1 cellular context compared by ENCODE assay signal in genomic region chr6:31821301-31822037, GRCh38.
TF ChIP-seq lines count a peak whose summit lies in the region.

No MANE protein-coding gene starts in this region.

TF ChIP-seq in HepG2, 621 proteins besides CTCF, POLR2A, EP300 and RAD21 (continued from another document and continues in another):
- TF ChIP-seq ZBTB14 (CRISPR knock-in tag; IDR thresholded peaks at IDR 0.05) (peak; percentile 98), HNF1B (CRISPR knock-in tag; IDR thresholded peaks at IDR 0.05) (peak; percentile 50), ELF1 (CRISPR knock-in tag; IDR thresholded peaks at IDR 0.05) (no peak), RARG (CRISPR knock-in tag; IDR thresholded peaks at IDR 0.05; ENCODE audit: low read depth) (no peak), SKI (IDR thresholded peaks at IDR 0.05; ENCODE audit: partially characterized antibody) (peak; percentile 9), SYNCRIP (IDR thresholded peaks at IDR 0.05; ENCODE audit: insufficient read depth, low read depth, low read length) (no peak), RFX1 (IDR thresholded peaks at IDR 0.05) (no peak), ZNF543 (CRISPR knock-in tag; IDR thresholded peaks at IDR 0.05) (peak; percentile 3; the same call in 1 of the 2 replicates), RBFOX2 (IDR thresholded peaks at IDR 0.05; ENCODE audit: low read depth, low read length) (peak; percentile 67), ZBTB8A (CRISPR knock-in tag; IDR thresholded peaks at IDR 0.05; ENCODE audit: borderline replicate concordance, low read depth) (no peak), LCORL (IDR thresholded peaks at IDR 0.05) (no peak), LCORL (CRISPR knock-in tag; IDR thresholded peaks at IDR 0.05) (0 out of 2 replicates have a peak, but pooled peaks have one; percentile 27), ZSCAN22 (CRISPR knock-in tag; IDR thresholded peaks at IDR 0.05) (no peak), IKZF1 (IDR thresholded peaks at IDR 0.05) (no peak), ZNF850 (CRISPR knock-in tag; conservative IDR thresholded peaks at IDR 0.05) (0 out of 2 replicates have a peak, but pooled peaks have one; percentile 81), ZNF646 (CRISPR knock-in tag; IDR thresholded peaks at IDR 0.05) (no peak), ZNF343 (CRISPR knock-in tag; IDR thresholded peaks at IDR 0.05) (no peak), JUND (CRISPR knock-in tag; IDR thresholded peaks at IDR 0.05) (no peak), MED8 (CRISPR knock-in tag; IDR thresholded peaks at IDR 0.05; ENCODE audit: insufficient replicate concordance) (no peak), HOXA7 (CRISPR knock-in tag; IDR thresholded peaks at IDR 0.05) (no peak), AGO2 (optimal IDR thresholded peaks at IDR 0.05; ENCODE audit: low read depth, low read length) (peak; percentile 72), ARID2 (CRISPR knock-in tag; IDR thresholded peaks at IDR 0.05; ENCODE audit: borderline replicate concordance) (no peak), KMT2B (CRISPR knock-in tag; IDR thresholded peaks at IDR 0.05) (no peak), MZF1 (CRISPR knock-in tag; IDR thresholded peaks at IDR 0.05; ENCODE audit: borderline replicate concordance) (no peak), NFE2 (CRISPR knock-in tag; IDR thresholded peaks at IDR 0.05) (no peak), STAT5B (CRISPR knock-in tag; IDR thresholded peaks at IDR 0.05) (no peak), HNRNPH1 (optimal IDR thresholded peaks at IDR 0.05; ENCODE audit: low read depth, low read length) (no peak), IKZF5 (CRISPR knock-in tag; IDR thresholded peaks at IDR 0.05) (no peak)
- TF ChIP-seq, protein P1, sequence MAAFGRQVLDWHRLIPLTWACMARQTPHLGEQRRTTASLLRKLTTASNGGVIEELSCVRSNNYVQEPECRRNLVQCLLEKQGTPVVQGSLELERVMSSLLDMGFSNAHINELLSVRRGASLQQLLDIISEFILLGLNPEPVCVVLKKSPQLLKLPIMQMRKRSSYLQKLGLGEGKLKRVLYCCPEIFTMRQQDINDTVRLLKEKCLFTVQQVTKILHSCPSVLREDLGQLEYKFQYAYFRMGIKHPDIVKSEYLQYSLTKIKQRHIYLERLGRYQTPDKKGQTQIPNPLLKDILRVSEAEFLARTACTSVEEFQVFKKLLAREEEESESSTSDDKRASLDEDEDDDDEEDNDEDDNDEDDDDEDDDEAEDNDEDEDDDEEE (CRISPR knock-in tag; IDR thresholded peaks at IDR 0.05), result no peak; the same call in 1 of the 2 replicates
- TF ChIP-seq, protein P2, sequence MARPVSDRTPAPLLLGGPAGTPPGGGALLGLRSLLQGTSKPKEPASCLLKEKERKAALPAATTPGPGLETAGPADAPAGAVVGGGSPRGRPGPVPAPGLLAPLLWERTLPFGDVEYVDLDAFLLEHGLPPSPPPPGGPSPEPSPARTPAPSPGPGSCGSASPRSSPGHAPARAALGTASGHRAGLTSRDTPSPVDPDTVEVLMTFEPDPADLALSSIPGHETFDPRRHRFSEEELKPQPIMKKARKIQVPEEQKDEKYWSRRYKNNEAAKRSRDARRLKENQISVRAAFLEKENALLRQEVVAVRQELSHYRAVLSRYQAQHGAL (CRISPR knock-in tag; IDR thresholded peaks at IDR 0.05; ENCODE audit: not compliant biosample characterization), result no peak
- TF ChIP-seq, protein P3, sequence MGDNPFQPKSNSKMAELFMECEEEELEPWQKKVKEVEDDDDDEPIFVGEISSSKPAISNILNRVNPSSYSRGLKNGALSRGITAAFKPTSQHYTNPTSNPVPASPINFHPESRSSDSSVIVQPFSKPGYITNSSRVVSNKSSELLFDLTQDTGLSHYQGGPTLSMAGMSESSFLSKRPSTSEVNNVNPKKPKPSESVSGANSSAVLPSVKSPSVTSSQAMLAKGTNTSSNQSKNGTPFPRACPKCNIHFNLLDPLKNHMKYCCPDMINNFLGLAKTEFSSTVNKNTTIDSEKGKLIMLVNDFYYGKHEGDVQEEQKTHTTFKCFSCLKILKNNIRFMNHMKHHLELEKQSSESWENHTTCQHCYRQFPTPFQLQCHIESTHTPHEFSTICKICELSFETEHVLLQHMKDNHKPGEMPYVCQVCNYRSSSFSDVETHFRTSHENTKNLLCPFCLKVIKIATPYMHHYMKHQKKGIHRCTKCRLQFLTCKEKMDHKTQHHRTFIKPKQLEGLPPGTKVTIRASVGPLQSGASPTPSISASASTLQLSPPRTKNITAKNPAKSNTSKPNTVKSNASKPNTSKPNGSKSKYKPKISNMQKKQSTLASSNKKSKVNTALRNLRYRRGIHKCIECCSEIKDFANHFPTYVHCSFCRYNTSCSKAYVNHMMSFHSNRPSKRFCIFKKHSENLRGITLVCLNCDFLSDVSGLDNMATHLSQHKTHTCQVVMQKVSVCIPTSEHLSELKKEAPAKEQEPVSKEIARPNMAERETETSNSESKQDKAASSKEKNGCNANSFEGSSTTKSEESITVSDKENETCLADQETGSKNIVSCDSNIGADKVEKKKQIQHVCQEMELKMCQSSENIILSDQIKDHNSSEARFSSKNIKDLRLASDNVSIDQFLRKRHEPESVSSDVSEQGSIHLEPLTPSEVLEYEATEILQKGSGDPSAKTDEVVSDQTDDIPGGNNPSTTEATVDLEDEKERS (CRISPR knock-in tag; IDR thresholded peaks at IDR 0.05), result peak; percentile 19; the same call in 1 of the 2 replicates
- TF ChIP-seq, protein P4, sequence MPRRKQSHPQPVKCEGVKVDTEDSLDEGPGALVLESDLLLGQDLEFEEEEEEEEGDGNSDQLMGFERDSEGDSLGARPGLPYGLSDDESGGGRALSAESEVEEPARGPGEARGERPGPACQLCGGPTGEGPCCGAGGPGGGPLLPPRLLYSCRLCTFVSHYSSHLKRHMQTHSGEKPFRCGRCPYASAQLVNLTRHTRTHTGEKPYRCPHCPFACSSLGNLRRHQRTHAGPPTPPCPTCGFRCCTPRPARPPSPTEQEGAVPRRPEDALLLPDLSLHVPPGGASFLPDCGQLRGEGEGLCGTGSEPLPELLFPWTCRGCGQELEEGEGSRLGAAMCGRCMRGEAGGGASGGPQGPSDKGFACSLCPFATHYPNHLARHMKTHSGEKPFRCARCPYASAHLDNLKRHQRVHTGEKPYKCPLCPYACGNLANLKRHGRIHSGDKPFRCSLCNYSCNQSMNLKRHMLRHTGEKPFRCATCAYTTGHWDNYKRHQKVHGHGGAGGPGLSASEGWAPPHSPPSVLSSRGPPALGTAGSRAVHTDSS (CRISPR knock-in tag; conservative IDR thresholded peaks at IDR 0.05), result no peak
- TF ChIP-seq, protein P5, sequence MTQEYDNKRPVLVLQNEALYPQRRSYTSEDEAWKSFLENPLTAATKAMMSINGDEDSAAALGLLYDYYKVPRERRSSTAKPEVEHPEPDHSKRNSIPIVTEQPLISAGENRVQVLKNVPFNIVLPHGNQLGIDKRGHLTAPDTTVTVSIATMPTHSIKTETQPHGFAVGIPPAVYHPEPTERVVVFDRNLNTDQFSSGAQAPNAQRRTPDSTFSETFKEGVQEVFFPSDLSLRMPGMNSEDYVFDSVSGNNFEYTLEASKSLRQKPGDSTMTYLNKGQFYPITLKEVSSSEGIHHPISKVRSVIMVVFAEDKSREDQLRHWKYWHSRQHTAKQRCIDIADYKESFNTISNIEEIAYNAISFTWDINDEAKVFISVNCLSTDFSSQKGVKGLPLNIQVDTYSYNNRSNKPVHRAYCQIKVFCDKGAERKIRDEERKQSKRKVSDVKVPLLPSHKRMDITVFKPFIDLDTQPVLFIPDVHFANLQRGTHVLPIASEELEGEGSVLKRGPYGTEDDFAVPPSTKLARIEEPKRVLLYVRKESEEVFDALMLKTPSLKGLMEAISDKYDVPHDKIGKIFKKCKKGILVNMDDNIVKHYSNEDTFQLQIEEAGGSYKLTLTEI (CRISPR knock-in tag; conservative IDR thresholded peaks at IDR 0.05), result no peak
- TF ChIP-seq, protein P6, sequence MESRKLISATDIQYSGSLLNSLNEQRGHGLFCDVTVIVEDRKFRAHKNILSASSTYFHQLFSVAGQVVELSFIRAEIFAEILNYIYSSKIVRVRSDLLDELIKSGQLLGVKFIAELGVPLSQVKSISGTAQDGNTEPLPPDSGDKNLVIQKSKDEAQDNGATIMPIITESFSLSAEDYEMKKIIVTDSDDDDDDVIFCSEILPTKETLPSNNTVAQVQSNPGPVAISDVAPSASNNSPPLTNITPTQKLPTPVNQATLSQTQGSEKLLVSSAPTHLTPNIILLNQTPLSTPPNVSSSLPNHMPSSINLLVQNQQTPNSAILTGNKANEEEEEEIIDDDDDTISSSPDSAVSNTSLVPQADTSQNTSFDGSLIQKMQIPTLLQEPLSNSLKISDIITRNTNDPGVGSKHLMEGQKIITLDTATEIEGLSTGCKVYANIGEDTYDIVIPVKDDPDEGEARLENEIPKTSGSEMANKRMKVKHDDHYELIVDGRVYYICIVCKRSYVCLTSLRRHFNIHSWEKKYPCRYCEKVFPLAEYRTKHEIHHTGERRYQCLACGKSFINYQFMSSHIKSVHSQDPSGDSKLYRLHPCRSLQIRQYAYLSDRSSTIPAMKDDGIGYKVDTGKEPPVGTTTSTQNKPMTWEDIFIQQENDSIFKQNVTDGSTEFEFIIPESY (CRISPR knock-in tag; IDR thresholded peaks at IDR 0.05), result no peak
